In genomic region chr3:42066516-42067181, GRCh38 we compare ENCODE assay signal across 8 cellular contexts. TPM values are rescaled to one million over a fixed set of nuclear protein-coding genes. Genes with fewer than 3 reads are reported as not detected.
DNase-seq lines count a peak whose midpoint lies in the region; ATAC-seq, FAIRE-seq and TF ChIP-seq lines count a peak whose summit lies in the region.

No MANE protein-coding gene starts in this region.

- no peaks in the 10 kb centered on the region for H3K36me3 ChIP-seq in rectal smooth muscle tissue (ENCODE audit: control insufficient read depth, insufficient read depth, low read length)

- H3K27me3 ChIP-seq in rectal smooth muscle tissue (ENCODE audit: control insufficient read depth, insufficient read depth, low read length), result no peaks in the 10 kb centered on the region

- DNase-seq in NCI-H82 (lab: John Stamatoyannopoulos, UW) (peak; percentile 83), fibroblast of peridontal ligament (ENCODE audit: extremely low read depth) (peak; percentile 87), NCI-H510A (lab: John Stamatoyannopoulos, UW) (no peak), SW480 (ENCODE audit: low spot score) (no peak), frontal cortex (ENCODE audit: low spot score in 2 of 2) (no peak), KG1 (lab: John Stamatoyannopoulos, UW) (no peak)

- no peak for FAIRE-seq in frontal cortex (lab: Jason Lieb, UNC)

- peaks cover 52% of the 10 kb centered on the region for H3K4me1 ChIP-seq in rectal smooth muscle tissue (ENCODE audit: control insufficient read depth, insufficient read depth, low read length)

- no peak overlapping the region for H3K9ac ChIP-seq in rectal smooth muscle tissue (ENCODE audit: low read length)

- TF ChIP-seq POLR2A in GM18505 (IDR thresholded peaks at IDR 0.05; ENCODE audit: borderline replicate concordance, extremely low read depth, insufficient read depth, insufficient read length), result no peak

- peak overlapping the region; percentile 79 for H3K27ac ChIP-seq in rectal smooth muscle tissue (ENCODE audit: low read depth, low read length)

- ATAC-seq in GM18505 (IDR thresholded peaks at IDR 0.05; ENCODE audit: unreplicated experiment), result peak; percentile 3

- H3K4me3 ChIP-seq in rectal smooth muscle tissue (ENCODE audit: low read length), result peak overlapping the region; percentile 24

RNA-seq across cellular contexts. Expression of gene TRAK1, which starts 24.5 kb away (rescaled TPM):
- total RNA-seq in frontal cortex, result 28.1 TPM

Comparison
In these comparisons a context has a peak if more than half of its experiments do, and no peak if none do; other contexts are left out.
1. DNase-seq: peak in NCI-H82 (single experiment) and fibroblast of peridontal ligament (single experiment); none in NCI-H510A (single experiment), SW480 (single experiment), frontal cortex (0 of 2) and KG1 (single experiment).